ENCODE assay signal across 9 cellular contexts in genomic region chr10:69901623-69902505, GRCh38.
A peak's percentile ranks its signal among the peaks of the same experiment; 100 is the strongest.
DNase-seq lines count a peak whose midpoint lies in the region; ATAC-seq and TF ChIP-seq lines count a peak whose summit lies in the region.
"Had no signal": no experiment of that assay in that cellular context is flagged by ENCODE, and none has a peak within 500 bp of the region (broad histone marks: within the 10 kb centered on the region; RNA-seq: fewer than 3 reads in every experiment).

No MANE protein-coding gene starts in this region.

- no peak for ATAC-seq in GM21529 (IDR thresholded peaks at IDR 0.05; ENCODE audit: unreplicated experiment)
- ATAC-seq in stimulated activated memory B cell treated with anti-CD40 and anti-IgM and Interleukin-4, amounts not matched to agents 10 μg/mL and 1 μg/mL and 100 μg/mL, for 72 hours, result no peak

- H3K27ac Mint-ChIP-seq in nephron progenitor cell, result peak overlapping the region; percentile 3
- no peak overlapping the region for H3K27ac Mint-ChIP-seq in stimulated activated memory B cell treated with anti-CD40 and anti-IgM and Interleukin-4, amounts not matched to agents 10 μg/mL and 1 μg/mL and 100 μg/mL, for 72 hours

- TF ChIP-seq CTCF in epithelial cell of esophagus (IDR thresholded peaks at IDR 0.05; ENCODE audit: insufficient read depth, low read depth, low read length, missing control alignments) (peak; percentile 63), nephron progenitor cell (IDR thresholded peaks at IDR 0.05) (peak; percentile 66)

- no peak overlapping the region for H3K4me3 ChIP-seq in epithelial cell of esophagus (ENCODE audit: low read length)
- H3K4me3 ChIP-seq: SK-N-MC had no signal

- no peak overlapping the region for H3K4me3 Mint-ChIP-seq in nephron progenitor cell
- no peak overlapping the region for H3K4me3 Mint-ChIP-seq in stimulated activated memory B cell treated with anti-CD40 and anti-IgM and Interleukin-4, amounts not matched to agents 10 μg/mL and 1 μg/mL and 100 μg/mL, for 72 hours

- peaks cover 13% of the 10 kb centered on the region for H3K36me3 Mint-ChIP-seq in nephron progenitor cell (ENCODE audit: low read depth)
- H3K36me3 Mint-ChIP-seq in stimulated activated memory B cell treated with anti-CD40 and anti-IgM and Interleukin-4, amounts not matched to agents 10 μg/mL and 1 μg/mL and 100 μg/mL, for 72 hours, result no peaks in the 10 kb centered on the region

- peaks cover 15% of the 10 kb centered on the region for H3K27me3 Mint-ChIP-seq in nephron progenitor cell (ENCODE audit: low read depth, poor library complexity)
- H3K27me3 Mint-ChIP-seq in stimulated activated memory B cell treated with anti-CD40 and anti-IgM and Interleukin-4, amounts not matched to agents 10 μg/mL and 1 μg/mL and 100 μg/mL, for 72 hours, result no peaks in the 10 kb centered on the region

- H3K4me1 Mint-ChIP-seq in nephron progenitor cell, result peaks cover 59% of the 10 kb centered on the region
- H3K4me1 Mint-ChIP-seq in stimulated activated memory B cell treated with anti-CD40 and anti-IgM and Interleukin-4, amounts not matched to agents 10 μg/mL and 1 μg/mL and 100 μg/mL, for 72 hours, result no peaks in the 10 kb centered on the region

- peak; percentile 0 for DNase-seq in COLO668 (lab: John Stamatoyannopoulos, UW; ENCODE audit: unreplicated experiment)
- DNase-seq in GM19238 (ENCODE audit: insufficient read length, low spot score), result peak; percentile 32
- peak; percentile 43 for DNase-seq in RKO (ENCODE audit: low spot score)
- DNase-seq in epithelial cell of esophagus (ENCODE audit: low read depth), result peak; percentile 40
- peak; percentile 72 for DNase-seq in nephron progenitor cell
- DNase-seq in NCI-H774 (lab: John Stamatoyannopoulos, UW), result no peak

- no peaks in the 10 kb centered on the region for H3K9me3 Mint-ChIP-seq in nephron progenitor cell
- no peaks in the 10 kb centered on the region for H3K9me3 Mint-ChIP-seq in stimulated activated memory B cell treated with anti-CD40 and anti-IgM and Interleukin-4, amounts not matched to agents 10 μg/mL and 1 μg/mL and 100 μg/mL, for 72 hours
